In the genomic region with DNA sequence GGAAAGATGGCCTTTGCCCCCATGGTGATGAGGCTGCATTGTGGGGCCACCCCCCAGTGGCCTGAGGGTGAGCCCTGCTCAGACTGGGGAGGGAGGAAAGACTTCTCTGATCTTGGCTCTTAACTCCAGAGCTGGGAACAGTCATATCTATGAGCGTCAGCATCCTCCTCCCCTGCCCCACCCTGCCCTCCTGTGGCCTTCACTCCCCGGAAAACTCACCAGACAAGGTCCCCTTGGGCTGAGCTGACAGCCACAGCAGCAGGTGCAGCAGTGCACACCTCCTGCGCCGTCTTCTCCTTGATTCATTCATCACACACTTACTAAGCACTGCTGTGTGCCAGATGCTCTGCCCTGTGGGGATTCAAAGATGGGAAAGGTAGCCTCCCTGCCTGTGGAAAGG, we compare ENCODE assay signal across 1 cellular context.
TF ChIP-seq lines count a peak whose summit lies in the region.

No MANE protein-coding gene starts in this region.

TF ChIP-seq in K562, 482 proteins besides CTCF, POLR2A, EP300 and RAD21 (continued from another document):
- TF ChIP-seq, protein P1, sequence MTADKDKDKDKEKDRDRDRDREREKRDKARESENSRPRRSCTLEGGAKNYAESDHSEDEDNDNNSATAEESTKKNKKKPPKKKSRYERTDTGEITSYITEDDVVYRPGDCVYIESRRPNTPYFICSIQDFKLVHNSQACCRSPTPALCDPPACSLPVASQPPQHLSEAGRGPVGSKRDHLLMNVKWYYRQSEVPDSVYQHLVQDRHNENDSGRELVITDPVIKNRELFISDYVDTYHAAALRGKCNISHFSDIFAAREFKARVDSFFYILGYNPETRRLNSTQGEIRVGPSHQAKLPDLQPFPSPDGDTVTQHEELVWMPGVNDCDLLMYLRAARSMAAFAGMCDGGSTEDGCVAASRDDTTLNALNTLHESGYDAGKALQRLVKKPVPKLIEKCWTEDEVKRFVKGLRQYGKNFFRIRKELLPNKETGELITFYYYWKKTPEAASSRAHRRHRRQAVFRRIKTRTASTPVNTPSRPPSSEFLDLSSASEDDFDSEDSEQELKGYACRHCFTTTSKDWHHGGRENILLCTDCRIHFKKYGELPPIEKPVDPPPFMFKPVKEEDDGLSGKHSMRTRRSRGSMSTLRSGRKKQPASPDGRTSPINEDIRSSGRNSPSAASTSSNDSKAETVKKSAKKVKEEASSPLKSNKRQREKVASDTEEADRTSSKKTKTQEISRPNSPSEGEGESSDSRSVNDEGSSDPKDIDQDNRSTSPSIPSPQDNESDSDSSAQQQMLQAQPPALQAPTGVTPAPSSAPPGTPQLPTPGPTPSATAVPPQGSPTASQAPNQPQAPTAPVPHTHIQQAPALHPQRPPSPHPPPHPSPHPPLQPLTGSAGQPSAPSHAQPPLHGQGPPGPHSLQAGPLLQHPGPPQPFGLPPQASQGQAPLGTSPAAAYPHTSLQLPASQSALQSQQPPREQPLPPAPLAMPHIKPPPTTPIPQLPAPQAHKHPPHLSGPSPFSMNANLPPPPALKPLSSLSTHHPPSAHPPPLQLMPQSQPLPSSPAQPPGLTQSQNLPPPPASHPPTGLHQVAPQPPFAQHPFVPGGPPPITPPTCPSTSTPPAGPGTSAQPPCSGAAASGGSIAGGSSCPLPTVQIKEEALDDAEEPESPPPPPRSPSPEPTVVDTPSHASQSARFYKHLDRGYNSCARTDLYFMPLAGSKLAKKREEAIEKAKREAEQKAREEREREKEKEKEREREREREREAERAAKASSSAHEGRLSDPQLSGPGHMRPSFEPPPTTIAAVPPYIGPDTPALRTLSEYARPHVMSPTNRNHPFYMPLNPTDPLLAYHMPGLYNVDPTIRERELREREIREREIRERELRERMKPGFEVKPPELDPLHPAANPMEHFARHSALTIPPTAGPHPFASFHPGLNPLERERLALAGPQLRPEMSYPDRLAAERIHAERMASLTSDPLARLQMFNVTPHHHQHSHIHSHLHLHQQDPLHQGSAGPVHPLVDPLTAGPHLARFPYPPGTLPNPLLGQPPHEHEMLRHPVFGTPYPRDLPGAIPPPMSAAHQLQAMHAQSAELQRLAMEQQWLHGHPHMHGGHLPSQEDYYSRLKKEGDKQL (CRISPR knock-in tag; IDR thresholded peaks at IDR 0.05; ENCODE audit: borderline replicate concordance): no peak
- TF ChIP-seq ZNF589 (CRISPR knock-in tag; IDR thresholded peaks at IDR 0.05; ENCODE audit: low read depth) (no peak), ZNF232 (CRISPR knock-in tag; IDR thresholded peaks at IDR 0.05) (no peak), ZNF239 (CRISPR knock-in tag; IDR thresholded peaks at IDR 0.05) (no peak)
